Comparison of ENCODE assay signal across 8 cellular contexts in the genomic region with DNA sequence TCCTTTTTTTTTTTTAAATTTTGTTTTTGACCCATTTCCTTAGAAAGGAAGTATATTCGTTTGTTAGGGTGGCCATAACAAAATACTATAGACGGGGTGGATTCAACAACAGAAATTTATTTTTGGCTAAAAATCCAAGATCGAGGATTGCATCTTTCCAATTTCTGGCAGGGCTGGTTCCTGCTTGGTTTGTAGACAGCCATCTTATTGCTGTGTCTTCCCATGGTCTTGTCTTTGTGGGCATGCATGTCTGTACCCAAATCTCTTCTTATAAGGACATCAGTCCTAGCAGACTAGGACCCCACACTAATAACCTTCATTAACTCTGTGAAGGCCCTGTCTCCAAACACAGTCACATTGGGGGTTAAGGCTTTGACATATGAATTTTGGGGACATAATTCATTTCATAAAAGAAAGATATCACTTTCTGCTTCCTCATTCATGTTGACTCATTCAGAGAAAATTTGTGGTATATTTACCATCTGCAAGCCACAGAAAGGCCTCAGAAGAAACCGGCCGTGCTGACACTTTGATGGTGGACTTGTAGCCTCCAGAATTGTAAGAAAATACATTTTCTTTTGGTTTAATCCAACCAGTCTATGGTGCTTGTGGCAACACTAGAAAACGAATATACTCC.
A peak's percentile ranks its signal among the peaks of the same experiment; 100 is the strongest.
DNase-seq lines count a peak whose midpoint lies in the region; ATAC-seq and TF ChIP-seq lines count a peak whose summit lies in the region.

No MANE protein-coding gene starts in this region.

- peak; percentile 2 for DNase-seq in activated naive CD8-positive, alpha-beta T cell treated with anti-CD3 and anti-CD28 coated beads for 36 hours
- DNase-seq in activated naive CD8-positive, alpha-beta T cell treated with anti-CD3 and anti-CD28 coated beads, Interleukin-2, amount 50 U/mL, for 24 hours: no peak
- peak; percentile 83 for DNase-seq in PC-3
- DNase-seq in stromal cell of bone marrow (ENCODE audit: low read depth): peak; percentile 23
- no peak for DNase-seq in AG08396 (ENCODE audit: low spot score)
- DNase-seq in progenitor cell of endocrine pancreas (ENCODE audit: low spot score, unreplicated experiment): no peak
- no peak for DNase-seq in SIG-M5 (lab: John Stamatoyannopoulos, UW)

- no peaks in the 10 kb centered on the region for H3K79me2 ChIP-seq in PC-3 (ENCODE audit: low read length)

- peak overlapping the region; percentile 52 for H3K4me2 ChIP-seq in PC-3 (ENCODE audit: low read length)

- no peaks in the 10 kb centered on the region for H3K9me2 ChIP-seq in PC-3 (replicated peaks; ENCODE audit: low read length)

- peaks cover 2% of the 10 kb centered on the region for H3K9me3 Mint-ChIP-seq in activated naive CD8-positive, alpha-beta T cell treated with anti-CD3 and anti-CD28 coated beads for 36 hours
- no peaks in the 10 kb centered on the region for H3K9me3 Mint-ChIP-seq in activated naive CD8-positive, alpha-beta T cell treated with anti-CD3 and anti-CD28 coated beads, Interleukin-2, amount 50 U/mL, for 24 hours
- H3K9me3 Mint-ChIP-seq in progenitor cell of endocrine pancreas (ENCODE audit: low read depth): no peaks in the 10 kb centered on the region

- peaks cover 32% of the 10 kb centered on the region for H3K4me1 ChIP-seq in PC-3 (ENCODE audit: insufficient read depth, low read length)

- no TSS peak for BruUV-seq in PC-3 (replicated peaks; lab: Mats Ljungman, UMichigan)

- no peaks in the 10 kb centered on the region for H4K20me1 ChIP-seq in PC-3 (ENCODE audit: low read length)

- ATAC-seq in activated naive CD8-positive, alpha-beta T cell treated with anti-CD3 and anti-CD28 coated beads, Interleukin-2, amount 50 U/mL, for 24 hours: no peak
- ATAC-seq in HG03039 (IDR thresholded peaks at IDR 0.05; ENCODE audit: unreplicated experiment): peak; percentile 68
- ATAC-seq in PC-3: peak; percentile 75

- peak overlapping the region; percentile 78 for H2AFZ ChIP-seq in PC-3 (ENCODE audit: low read length)

- no peak overlapping the region for H3K4me3 ChIP-seq in PC-3 (ENCODE audit: low read length)

- H3K27ac ChIP-seq in PC-3 (ENCODE audit: low read length): peak overlapping the region; percentile 41; the same call in 1 of the 2 replicates

- H3K27me3 Mint-ChIP-seq in activated naive CD8-positive, alpha-beta T cell treated with anti-CD3 and anti-CD28 coated beads for 36 hours: peaks cover 67% of the 10 kb centered on the region
- H3K27me3 Mint-ChIP-seq in activated naive CD8-positive, alpha-beta T cell treated with anti-CD3 and anti-CD28 coated beads, Interleukin-2, amount 50 U/mL, for 24 hours: peaks cover 59% of the 10 kb centered on the region
- H3K27me3 Mint-ChIP-seq in progenitor cell of endocrine pancreas: no peaks in the 10 kb centered on the region

- CTCF ChIA-PET in PC-3 (lab: Charles Lee): no interaction called here

- H3K4me3 Mint-ChIP-seq in activated naive CD8-positive, alpha-beta T cell treated with anti-CD3 and anti-CD28 coated beads for 36 hours: no peak overlapping the region
- H3K4me3 Mint-ChIP-seq in activated naive CD8-positive, alpha-beta T cell treated with anti-CD3 and anti-CD28 coated beads, Interleukin-2, amount 50 U/mL, for 24 hours: no peak overlapping the region
- no peak overlapping the region for H3K4me3 Mint-ChIP-seq in progenitor cell of endocrine pancreas (ENCODE audit: low read depth)

- H3K27ac Mint-ChIP-seq in activated naive CD8-positive, alpha-beta T cell treated with anti-CD3 and anti-CD28 coated beads for 36 hours: no peak overlapping the region
- H3K27ac Mint-ChIP-seq in activated naive CD8-positive, alpha-beta T cell treated with anti-CD3 and anti-CD28 coated beads, Interleukin-2, amount 50 U/mL, for 24 hours: no peak overlapping the region
- no peak overlapping the region for H3K27ac Mint-ChIP-seq in progenitor cell of endocrine pancreas

- intact Hi-C loops in PC-3 (cut with micrococcal nuclease): no loop called here

- H3F3A ChIP-seq in PC-3 (ENCODE audit: low read length, unreplicated experiment): no peaks in the 10 kb centered on the region

- H3K27me3 ChIP-seq in PC-3 (ENCODE audit: low read length): no peaks in the 10 kb centered on the region

- no peaks in the 10 kb centered on the region for H3K9me3 ChIP-seq in PC-3 (ENCODE audit: low read length)

- peaks cover 39% of the 10 kb centered on the region for H3K4me1 Mint-ChIP-seq in activated naive CD8-positive, alpha-beta T cell treated with anti-CD3 and anti-CD28 coated beads for 36 hours
- H3K4me1 Mint-ChIP-seq in activated naive CD8-positive, alpha-beta T cell treated with anti-CD3 and anti-CD28 coated beads, Interleukin-2, amount 50 U/mL, for 24 hours: peaks cover 37% of the 10 kb centered on the region
- peaks cover 8% of the 10 kb centered on the region for H3K4me1 Mint-ChIP-seq in progenitor cell of endocrine pancreas (ENCODE audit: low read depth)

- TF ChIP-seq CTCF in PC-3 (conservative IDR thresholded peaks at IDR 0.05; ENCODE audit: low read depth, low read length) (no peak), progenitor cell of endocrine pancreas (IDR thresholded peaks at IDR 0.05; ENCODE audit: unreplicated experiment) (no peak)

- H3K36me3 ChIP-seq in PC-3 (ENCODE audit: low read depth, low read length): no peaks in the 10 kb centered on the region

- H3K9ac ChIP-seq in PC-3 (ENCODE audit: low read length): no peak overlapping the region

- H3K36me3 Mint-ChIP-seq in activated naive CD8-positive, alpha-beta T cell treated with anti-CD3 and anti-CD28 coated beads for 36 hours: peaks cover 1% of the 10 kb centered on the region
- peaks cover 2% of the 10 kb centered on the region for H3K36me3 Mint-ChIP-seq in activated naive CD8-positive, alpha-beta T cell treated with anti-CD3 and anti-CD28 coated beads, Interleukin-2, amount 50 U/mL, for 24 hours (ENCODE audit: low read depth)
- no peaks in the 10 kb centered on the region for H3K36me3 Mint-ChIP-seq in progenitor cell of endocrine pancreas (ENCODE audit: insufficient read depth)

- POLR2A ChIA-PET in PC-3 (lab: Charles Lee; ENCODE audit: unreplicated experiment): no interaction called here

Comparison
In these comparisons a context has a peak if more than half of its experiments do, and no peak if none do; other contexts are left out.
1. DNase-seq: peak in activated naive CD8-positive, alpha-beta T cell treated with anti-CD3 and anti-CD28 coated beads for 36 hours (single experiment), PC-3 (single experiment) and stromal cell of bone marrow (single experiment); none in activated naive CD8-positive, alpha-beta T cell treated with anti-CD3 and anti-CD28 coated beads, Interleukin-2, amount 50 U/mL, for 24 hours (single experiment), AG08396 (single experiment), progenitor cell of endocrine pancreas (single experiment) and SIG-M5 (single experiment).